1 cellular context compared by ENCODE assay signal in the genomic region with DNA sequence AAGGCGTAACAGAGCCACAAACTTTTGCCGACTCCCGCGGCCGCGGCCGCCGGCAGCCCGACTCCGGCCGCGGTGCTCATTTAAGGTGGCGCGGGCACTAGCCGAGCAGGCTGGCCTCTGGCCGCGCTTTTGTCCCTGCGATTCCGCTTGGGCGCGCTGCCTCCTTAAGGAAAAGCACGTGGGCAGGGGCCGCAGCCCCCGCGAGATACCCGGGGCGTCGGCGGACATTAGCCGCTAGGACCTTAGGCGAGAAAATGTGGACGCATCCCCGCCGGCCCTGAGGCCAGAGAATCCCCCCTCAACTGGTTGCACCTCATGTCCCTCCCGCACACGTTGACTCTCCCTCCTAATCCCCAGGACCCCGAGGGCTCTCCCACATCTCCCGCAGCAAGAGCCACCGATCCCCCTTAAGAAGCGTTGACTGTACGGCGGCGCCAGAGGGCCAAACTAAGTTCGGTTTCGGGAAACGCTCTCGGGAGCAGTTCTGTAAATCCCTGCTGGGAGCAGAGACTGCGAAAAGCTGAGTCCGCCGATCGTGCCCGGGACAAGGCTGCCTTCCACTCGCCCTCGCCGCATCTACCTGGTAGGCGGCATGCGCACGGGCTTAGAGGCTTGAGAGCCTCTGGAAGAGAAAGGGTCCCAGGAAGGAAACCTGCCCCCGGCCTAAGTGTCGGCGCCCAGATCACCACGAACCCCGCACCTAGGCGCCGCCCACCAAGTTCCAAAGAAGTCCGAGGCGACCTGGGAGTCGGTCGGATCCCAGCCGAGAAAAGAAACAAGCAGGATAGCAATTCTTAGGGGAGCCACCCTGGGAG.
TF ChIP-seq lines count a peak whose summit lies in the region.

No MANE protein-coding gene starts in this region.

TF ChIP-seq in WTC11, 78 proteins besides CTCF, POLR2A, EP300 and RAD21 (continued from another document and continues in another):
- TF ChIP-seq, protein P1, sequence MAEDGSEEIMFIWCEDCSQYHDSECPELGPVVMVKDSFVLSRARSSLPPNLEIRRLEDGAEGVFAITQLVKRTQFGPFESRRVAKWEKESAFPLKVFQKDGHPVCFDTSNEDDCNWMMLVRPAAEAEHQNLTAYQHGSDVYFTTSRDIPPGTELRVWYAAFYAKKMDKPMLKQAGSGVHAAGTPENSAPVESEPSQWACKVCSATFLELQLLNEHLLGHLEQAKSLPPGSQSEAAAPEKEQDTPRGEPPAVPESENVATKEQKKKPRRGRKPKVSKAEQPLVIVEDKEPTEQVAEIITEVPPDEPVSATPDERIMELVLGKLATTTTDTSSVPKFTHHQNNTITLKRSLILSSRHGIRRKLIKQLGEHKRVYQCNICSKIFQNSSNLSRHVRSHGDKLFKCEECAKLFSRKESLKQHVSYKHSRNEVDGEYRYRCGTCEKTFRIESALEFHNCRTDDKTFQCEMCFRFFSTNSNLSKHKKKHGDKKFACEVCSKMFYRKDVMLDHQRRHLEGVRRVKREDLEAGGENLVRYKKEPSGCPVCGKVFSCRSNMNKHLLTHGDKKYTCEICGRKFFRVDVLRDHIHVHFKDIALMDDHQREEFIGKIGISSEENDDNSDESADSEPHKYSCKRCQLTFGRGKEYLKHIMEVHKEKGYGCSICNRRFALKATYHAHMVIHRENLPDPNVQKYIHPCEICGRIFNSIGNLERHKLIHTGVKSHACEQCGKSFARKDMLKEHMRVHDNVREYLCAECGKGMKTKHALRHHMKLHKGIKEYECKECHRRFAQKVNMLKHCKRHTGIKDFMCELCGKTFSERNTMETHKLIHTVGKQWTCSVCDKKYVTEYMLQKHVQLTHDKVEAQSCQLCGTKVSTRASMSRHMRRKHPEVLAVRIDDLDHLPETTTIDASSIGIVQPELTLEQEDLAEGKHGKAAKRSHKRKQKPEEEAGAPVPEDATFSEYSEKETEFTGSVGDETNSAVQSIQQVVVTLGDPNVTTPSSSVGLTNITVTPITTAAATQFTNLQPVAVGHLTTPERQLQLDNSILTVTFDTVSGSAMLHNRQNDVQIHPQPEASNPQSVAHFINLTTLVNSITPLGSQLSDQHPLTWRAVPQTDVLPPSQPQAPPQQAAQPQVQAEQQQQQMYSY (CRISPR knock-in tag; IDR thresholded peaks at IDR 0.05) = no peak
- TF ChIP-seq SMAD3 (CRISPR knock-in tag; IDR thresholded peaks at IDR 0.05; ENCODE audit: borderline replicate concordance) = peak; percentile 80; the same call in 1 of the 2 replicates
- TF ChIP-seq, protein P2, sequence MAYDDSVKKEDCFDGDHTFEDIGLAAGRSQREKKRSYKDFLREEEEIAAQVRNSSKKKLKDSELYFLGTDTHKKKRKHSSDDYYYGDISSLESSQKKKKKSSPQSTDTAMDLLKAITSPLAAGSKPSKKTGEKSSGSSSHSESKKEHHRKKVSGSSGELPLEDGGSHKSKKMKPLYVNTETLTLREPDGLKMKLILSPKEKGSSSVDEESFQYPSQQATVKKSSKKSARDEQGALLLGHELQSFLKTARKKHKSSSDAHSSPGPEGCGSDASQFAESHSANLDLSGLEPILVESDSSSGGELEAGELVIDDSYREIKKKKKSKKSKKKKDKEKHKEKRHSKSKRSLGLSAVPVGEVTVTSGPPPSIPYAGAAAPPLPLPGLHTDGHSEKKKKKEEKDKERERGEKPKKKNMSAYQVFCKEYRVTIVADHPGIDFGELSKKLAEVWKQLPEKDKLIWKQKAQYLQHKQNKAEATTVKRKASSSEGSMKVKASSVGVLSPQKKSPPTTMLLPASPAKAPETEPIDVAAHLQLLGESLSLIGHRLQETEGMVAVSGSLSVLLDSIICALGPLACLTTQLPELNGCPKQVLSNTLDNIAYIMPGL (CRISPR knock-in tag; IDR thresholded peaks at IDR 0.05) = peak; percentile 27; the same call in 1 of the 2 replicates
- 0 out of 2 replicates have a peak, but pooled peaks have one; percentile 57 for TF ChIP-seq FOXP1 (CRISPR knock-in tag; IDR thresholded peaks at IDR 0.05; ENCODE audit: borderline replicate concordance)
- no peak for TF ChIP-seq ZNF671 (CRISPR knock-in tag; IDR thresholded peaks at IDR 0.05)
- no peak for TF ChIP-seq NFE2L1 (CRISPR knock-in tag; IDR thresholded peaks at IDR 0.05)
- no peak for TF ChIP-seq ELF4 (CRISPR knock-in tag; IDR thresholded peaks at IDR 0.05; ENCODE audit: low read depth)
- TF ChIP-seq, protein P3, sequence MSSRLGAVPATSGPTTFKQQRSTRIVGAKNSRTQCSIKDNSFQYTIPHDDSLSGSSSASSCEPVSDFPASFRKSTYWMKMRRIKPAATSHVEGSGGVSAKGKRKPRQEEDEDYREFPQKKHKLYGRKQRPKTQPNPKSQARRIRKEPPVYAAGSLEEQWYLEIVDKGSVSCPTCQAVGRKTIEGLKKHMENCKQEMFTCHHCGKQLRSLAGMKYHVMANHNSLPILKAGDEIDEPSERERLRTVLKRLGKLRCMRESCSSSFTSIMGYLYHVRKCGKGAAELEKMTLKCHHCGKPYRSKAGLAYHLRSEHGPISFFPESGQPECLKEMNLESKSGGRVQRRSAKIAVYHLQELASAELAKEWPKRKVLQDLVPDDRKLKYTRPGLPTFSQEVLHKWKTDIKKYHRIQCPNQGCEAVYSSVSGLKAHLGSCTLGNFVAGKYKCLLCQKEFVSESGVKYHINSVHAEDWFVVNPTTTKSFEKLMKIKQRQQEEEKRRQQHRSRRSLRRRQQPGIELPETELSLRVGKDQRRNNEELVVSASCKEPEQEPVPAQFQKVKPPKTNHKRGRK (CRISPR knock-in tag; IDR thresholded peaks at IDR 0.05; ENCODE audit: borderline replicate concordance) = no peak
- TF ChIP-seq, protein P4, sequence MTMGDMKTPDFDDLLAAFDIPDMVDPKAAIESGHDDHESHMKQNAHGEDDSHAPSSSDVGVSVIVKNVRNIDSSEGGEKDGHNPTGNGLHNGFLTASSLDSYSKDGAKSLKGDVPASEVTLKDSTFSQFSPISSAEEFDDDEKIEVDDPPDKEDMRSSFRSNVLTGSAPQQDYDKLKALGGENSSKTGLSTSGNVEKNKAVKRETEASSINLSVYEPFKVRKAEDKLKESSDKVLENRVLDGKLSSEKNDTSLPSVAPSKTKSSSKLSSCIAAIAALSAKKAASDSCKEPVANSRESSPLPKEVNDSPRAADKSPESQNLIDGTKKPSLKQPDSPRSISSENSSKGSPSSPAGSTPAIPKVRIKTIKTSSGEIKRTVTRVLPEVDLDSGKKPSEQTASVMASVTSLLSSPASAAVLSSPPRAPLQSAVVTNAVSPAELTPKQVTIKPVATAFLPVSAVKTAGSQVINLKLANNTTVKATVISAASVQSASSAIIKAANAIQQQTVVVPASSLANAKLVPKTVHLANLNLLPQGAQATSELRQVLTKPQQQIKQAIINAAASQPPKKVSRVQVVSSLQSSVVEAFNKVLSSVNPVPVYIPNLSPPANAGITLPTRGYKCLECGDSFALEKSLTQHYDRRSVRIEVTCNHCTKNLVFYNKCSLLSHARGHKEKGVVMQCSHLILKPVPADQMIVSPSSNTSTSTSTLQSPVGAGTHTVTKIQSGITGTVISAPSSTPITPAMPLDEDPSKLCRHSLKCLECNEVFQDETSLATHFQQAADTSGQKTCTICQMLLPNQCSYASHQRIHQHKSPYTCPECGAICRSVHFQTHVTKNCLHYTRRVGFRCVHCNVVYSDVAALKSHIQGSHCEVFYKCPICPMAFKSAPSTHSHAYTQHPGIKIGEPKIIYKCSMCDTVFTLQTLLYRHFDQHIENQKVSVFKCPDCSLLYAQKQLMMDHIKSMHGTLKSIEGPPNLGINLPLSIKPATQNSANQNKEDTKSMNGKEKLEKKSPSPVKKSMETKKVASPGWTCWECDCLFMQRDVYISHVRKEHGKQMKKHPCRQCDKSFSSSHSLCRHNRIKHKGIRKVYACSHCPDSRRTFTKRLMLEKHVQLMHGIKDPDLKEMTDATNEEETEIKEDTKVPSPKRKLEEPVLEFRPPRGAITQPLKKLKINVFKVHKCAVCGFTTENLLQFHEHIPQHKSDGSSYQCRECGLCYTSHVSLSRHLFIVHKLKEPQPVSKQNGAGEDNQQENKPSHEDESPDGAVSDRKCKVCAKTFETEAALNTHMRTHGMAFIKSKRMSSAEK (CRISPR knock-in tag; IDR thresholded peaks at IDR 0.05; ENCODE audit: borderline replicate concordance) = no peak
- TF ChIP-seq, protein P5, sequence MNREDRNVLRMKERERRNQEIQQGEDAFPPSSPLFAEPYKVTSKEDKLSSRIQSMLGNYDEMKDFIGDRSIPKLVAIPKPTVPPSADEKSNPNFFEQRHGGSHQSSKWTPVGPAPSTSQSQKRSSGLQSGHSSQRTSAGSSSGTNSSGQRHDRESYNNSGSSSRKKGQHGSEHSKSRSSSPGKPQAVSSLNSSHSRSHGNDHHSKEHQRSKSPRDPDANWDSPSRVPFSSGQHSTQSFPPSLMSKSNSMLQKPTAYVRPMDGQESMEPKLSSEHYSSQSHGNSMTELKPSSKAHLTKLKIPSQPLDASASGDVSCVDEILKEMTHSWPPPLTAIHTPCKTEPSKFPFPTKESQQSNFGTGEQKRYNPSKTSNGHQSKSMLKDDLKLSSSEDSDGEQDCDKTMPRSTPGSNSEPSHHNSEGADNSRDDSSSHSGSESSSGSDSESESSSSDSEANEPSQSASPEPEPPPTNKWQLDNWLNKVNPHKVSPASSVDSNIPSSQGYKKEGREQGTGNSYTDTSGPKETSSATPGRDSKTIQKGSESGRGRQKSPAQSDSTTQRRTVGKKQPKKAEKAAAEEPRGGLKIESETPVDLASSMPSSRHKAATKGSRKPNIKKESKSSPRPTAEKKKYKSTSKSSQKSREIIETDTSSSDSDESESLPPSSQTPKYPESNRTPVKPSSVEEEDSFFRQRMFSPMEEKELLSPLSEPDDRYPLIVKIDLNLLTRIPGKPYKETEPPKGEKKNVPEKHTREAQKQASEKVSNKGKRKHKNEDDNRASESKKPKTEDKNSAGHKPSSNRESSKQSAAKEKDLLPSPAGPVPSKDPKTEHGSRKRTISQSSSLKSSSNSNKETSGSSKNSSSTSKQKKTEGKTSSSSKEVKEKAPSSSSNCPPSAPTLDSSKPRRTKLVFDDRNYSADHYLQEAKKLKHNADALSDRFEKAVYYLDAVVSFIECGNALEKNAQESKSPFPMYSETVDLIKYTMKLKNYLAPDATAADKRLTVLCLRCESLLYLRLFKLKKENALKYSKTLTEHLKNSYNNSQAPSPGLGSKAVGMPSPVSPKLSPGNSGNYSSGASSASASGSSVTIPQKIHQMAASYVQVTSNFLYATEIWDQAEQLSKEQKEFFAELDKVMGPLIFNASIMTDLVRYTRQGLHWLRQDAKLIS (CRISPR knock-in tag; IDR thresholded peaks at IDR 0.05; ENCODE audit: borderline replicate concordance) = no peak
- TF ChIP-seq NR2C2 (CRISPR knock-in tag; IDR thresholded peaks at IDR 0.05) = no peak
- TF ChIP-seq, protein P6, sequence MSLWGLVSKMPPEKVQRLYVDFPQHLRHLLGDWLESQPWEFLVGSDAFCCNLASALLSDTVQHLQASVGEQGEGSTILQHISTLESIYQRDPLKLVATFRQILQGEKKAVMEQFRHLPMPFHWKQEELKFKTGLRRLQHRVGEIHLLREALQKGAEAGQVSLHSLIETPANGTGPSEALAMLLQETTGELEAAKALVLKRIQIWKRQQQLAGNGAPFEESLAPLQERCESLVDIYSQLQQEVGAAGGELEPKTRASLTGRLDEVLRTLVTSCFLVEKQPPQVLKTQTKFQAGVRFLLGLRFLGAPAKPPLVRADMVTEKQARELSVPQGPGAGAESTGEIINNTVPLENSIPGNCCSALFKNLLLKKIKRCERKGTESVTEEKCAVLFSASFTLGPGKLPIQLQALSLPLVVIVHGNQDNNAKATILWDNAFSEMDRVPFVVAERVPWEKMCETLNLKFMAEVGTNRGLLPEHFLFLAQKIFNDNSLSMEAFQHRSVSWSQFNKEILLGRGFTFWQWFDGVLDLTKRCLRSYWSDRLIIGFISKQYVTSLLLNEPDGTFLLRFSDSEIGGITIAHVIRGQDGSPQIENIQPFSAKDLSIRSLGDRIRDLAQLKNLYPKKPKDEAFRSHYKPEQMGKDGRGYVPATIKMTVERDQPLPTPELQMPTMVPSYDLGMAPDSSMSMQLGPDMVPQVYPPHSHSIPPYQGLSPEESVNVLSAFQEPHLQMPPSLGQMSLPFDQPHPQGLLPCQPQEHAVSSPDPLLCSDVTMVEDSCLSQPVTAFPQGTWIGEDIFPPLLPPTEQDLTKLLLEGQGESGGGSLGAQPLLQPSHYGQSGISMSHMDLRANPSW (CRISPR knock-in tag; conservative IDR thresholded peaks at IDR 0.05; ENCODE audit: low read depth) = no peak
- TF ChIP-seq TCF7 (CRISPR knock-in tag; IDR thresholded peaks at IDR 0.05; ENCODE audit: low read depth) = no peak
- TF ChIP-seq, protein P7, sequence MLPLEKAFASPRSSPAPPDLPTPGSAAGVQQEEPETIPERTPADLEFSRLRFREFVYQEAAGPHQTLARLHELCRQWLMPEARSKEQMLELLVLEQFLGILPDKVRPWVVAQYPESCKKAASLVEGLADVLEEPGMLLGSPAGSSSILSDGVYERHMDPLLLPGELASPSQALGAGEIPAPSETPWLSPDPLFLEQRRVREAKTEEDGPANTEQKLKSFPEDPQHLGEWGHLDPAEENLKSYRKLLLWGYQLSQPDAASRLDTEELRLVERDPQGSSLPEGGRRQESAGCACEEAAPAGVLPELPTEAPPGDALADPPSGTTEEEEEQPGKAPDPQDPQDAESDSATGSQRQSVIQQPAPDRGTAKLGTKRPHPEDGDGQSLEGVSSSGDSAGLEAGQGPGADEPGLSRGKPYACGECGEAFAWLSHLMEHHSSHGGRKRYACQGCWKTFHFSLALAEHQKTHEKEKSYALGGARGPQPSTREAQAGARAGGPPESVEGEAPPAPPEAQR (CRISPR knock-in tag; IDR thresholded peaks at IDR 0.05) = no peak
- TF ChIP-seq ZNF138 (CRISPR knock-in tag; conservative IDR thresholded peaks at IDR 0.05) = no peak
- no peak for TF ChIP-seq ATF1 (CRISPR knock-in tag; IDR thresholded peaks at IDR 0.05)
- no peak for TF ChIP-seq RORB (CRISPR knock-in tag; IDR thresholded peaks at IDR 0.05)
- TF ChIP-seq ZNF219 (CRISPR knock-in tag; IDR thresholded peaks at IDR 0.05; ENCODE audit: borderline replicate concordance) = no peak; the same call in 1 of the 2 replicates
- TF ChIP-seq, protein P8, sequence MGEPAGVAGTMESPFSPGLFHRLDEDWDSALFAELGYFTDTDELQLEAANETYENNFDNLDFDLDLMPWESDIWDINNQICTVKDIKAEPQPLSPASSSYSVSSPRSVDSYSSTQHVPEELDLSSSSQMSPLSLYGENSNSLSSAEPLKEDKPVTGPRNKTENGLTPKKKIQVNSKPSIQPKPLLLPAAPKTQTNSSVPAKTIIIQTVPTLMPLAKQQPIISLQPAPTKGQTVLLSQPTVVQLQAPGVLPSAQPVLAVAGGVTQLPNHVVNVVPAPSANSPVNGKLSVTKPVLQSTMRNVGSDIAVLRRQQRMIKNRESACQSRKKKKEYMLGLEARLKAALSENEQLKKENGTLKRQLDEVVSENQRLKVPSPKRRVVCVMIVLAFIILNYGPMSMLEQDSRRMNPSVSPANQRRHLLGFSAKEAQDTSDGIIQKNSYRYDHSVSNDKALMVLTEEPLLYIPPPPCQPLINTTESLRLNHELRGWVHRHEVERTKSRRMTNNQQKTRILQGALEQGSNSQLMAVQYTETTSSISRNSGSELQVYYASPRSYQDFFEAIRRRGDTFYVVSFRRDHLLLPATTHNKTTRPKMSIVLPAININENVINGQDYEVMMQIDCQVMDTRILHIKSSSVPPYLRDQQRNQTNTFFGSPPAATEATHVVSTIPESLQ (CRISPR knock-in tag; IDR thresholded peaks at IDR 0.05) = no peak
- no peak for TF ChIP-seq JAZF1 (CRISPR knock-in tag; IDR thresholded peaks at IDR 0.05)
- TF ChIP-seq, protein P9, sequence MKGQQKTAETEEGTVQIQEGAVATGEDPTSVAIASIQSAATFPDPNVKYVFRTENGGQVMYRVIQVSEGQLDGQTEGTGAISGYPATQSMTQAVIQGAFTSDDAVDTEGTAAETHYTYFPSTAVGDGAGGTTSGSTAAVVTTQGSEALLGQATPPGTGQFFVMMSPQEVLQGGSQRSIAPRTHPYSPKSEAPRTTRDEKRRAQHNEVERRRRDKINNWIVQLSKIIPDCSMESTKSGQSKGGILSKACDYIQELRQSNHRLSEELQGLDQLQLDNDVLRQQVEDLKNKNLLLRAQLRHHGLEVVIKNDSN (CRISPR knock-in tag; IDR thresholded peaks at IDR 0.05) = peak; percentile 79
- TF ChIP-seq ZBTB21 (CRISPR knock-in tag; IDR thresholded peaks at IDR 0.05; ENCODE audit: borderline replicate concordance) = no peak
- TF ChIP-seq SMAD4 (CRISPR knock-in tag; IDR thresholded peaks at IDR 0.05) = no peak
- TF ChIP-seq GTF2I (CRISPR knock-in tag; conservative IDR thresholded peaks at IDR 0.05) = 0 out of 2 replicates have a peak, but pooled peaks have one; percentile 28
